ENCODE assay signal across 1 cellular context in the genomic region with DNA sequence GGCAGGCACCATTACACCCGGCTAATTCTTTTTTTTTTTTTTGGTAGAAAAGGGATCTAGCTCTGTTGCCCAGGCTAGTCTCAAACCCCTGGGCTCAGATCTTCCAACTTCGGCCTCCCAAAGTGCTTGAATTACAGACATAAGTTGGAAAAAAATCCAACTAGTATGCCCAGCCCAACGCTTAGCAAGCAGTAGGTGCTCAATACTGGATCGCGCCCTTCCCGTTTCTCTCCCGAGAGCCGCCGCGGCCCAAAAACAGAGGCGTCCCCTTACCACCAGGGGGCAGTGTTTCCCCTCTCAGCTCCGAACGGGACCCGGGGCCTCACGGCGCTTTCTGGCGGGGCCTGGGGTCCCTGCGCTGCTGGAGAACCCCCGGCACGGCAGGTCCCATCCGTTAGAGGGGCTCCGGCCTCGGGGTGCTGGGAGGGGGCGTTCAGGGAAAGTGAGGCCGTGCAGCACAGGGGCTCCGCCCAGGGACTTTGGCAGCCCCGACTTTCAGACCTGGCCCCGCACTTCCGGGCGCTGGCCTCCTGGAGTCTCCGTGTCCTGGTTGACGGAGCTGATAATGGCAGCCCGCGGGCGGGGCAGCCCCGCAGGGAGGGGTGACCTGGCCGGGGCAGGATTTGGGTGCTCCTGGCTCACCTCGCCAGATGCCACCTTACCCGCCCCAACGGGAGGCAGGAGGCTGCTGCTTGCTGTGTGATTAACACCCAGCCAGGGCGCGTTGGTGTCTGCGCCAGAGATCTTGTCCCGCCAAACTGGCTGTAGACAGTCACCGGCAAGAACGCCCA.
TF ChIP-seq lines count a peak whose summit lies in the region.

No MANE protein-coding gene starts in this region.

TF ChIP-seq in K562, 482 proteins besides CTCF, POLR2A, EP300 and RAD21 (continued from another document and continues in another):
- TF ChIP-seq, protein P1, sequence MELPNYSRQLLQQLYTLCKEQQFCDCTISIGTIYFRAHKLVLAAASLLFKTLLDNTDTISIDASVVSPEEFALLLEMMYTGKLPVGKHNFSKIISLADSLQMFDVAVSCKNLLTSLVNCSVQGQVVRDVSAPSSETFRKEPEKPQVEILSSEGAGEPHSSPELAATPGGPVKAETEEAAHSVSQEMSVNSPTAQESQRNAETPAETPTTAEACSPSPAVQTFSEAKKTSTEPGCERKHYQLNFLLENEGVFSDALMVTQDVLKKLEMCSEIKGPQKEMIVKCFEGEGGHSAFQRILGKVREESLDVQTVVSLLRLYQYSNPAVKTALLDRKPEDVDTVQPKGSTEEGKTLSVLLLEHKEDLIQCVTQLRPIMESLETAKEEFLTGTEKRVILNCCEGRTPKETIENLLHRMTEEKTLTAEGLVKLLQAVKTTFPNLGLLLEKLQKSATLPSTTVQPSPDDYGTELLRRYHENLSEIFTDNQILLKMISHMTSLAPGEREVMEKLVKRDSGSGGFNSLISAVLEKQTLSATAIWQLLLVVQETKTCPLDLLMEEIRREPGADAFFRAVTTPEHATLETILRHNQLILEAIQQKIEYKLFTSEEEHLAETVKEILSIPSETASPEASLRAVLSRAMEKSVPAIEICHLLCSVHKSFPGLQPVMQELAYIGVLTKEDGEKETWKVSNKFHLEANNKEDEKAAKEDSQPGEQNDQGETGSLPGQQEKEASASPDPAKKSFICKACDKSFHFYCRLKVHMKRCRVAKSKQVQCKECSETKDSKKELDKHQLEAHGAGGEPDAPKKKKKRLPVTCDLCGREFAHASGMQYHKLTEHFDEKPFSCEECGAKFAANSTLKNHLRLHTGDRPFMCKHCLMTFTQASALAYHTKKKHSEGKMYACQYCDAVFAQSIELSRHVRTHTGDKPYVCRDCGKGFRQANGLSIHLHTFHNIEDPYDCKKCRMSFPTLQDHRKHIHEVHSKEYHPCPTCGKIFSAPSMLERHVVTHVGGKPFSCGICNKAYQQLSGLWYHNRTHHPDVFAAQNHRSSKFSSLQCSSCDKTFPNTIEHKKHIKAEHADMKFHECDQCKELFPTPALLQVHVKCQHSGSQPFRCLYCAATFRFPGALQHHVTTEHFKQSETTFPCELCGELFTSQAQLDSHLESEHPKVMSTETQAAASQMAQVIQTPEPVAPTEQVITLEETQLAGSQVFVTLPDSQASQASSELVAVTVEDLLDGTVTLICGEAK (IDR thresholded peaks at IDR 0.05): peak; percentile 58
- TF ChIP-seq, protein P1 (CRISPR knock-in tag; IDR thresholded peaks at IDR 0.05): no peak
- TF ChIP-seq PRMT5 (CRISPR knock-in tag; IDR thresholded peaks at IDR 0.05): no peak; the same call in 1 of the 2 replicates
- peak; percentile 89 for TF ChIP-seq SMAD4 (CRISPR knock-in tag; conservative IDR thresholded peaks at IDR 0.05)
- TF ChIP-seq NELFE (IDR thresholded peaks at IDR 0.05; ENCODE audit: insufficient read depth, insufficient read length): no peak
- no peak for TF ChIP-seq DDX20 (tag; IDR thresholded peaks at IDR 0.05; ENCODE audit: low read depth)
- TF ChIP-seq PCBP1 (IDR thresholded peaks at IDR 0.05; ENCODE audit: low read depth, low read length, poor library complexity, severe bottlenecking): peak; percentile 96
- TF ChIP-seq DLX4 (CRISPR knock-in tag; IDR thresholded peaks at IDR 0.05): no peak
- no peak for TF ChIP-seq MEF2D (tag; conservative IDR thresholded peaks at IDR 0.05; ENCODE audit: low read depth)
- TF ChIP-seq MCM5 (IDR thresholded peaks at IDR 0.05; ENCODE audit: low read depth): no peak
- TF ChIP-seq, protein P2, sequence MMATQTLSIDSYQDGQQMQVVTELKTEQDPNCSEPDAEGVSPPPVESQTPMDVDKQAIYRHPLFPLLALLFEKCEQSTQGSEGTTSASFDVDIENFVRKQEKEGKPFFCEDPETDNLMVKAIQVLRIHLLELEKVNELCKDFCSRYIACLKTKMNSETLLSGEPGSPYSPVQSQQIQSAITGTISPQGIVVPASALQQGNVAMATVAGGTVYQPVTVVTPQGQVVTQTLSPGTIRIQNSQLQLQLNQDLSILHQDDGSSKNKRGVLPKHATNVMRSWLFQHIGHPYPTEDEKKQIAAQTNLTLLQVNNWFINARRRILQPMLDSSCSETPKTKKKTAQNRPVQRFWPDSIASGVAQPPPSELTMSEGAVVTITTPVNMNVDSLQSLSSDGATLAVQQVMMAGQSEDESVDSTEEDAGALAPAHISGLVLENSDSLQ (IDR thresholded peaks at IDR 0.05): peak; percentile 53; the same call in 1 of the 2 replicates
- TF ChIP-seq PRDM10 (IDR thresholded peaks at IDR 0.05; ENCODE audit: partially characterized antibody): peak; percentile 24
- TF ChIP-seq SIX5 (IDR thresholded peaks at IDR 0.05; ENCODE audit: borderline replicate concordance in 1 of 2, insufficient read depth in 1 of 2, low read depth in 1 of 2, low read length in 2 of 2): no peak
- TF ChIP-seq ETV5 (CRISPR knock-in tag; IDR thresholded peaks at IDR 0.05; ENCODE audit: low read depth): peak; percentile 99
- no peak for TF ChIP-seq NR2C2 (CRISPR knock-in tag; IDR thresholded peaks at IDR 0.05)
- 0 out of 2 replicates have a peak, but pooled peaks have one; percentile 34 for TF ChIP-seq NR2C2 (tag; IDR thresholded peaks at IDR 0.05)
- TF ChIP-seq ZZZ3 (IDR thresholded peaks at IDR 0.05): no peak
- TF ChIP-seq HDAC2 (IDR thresholded peaks at IDR 0.05): peak; percentile 94
- no peak for TF ChIP-seq GABPA (tag; conservative IDR thresholded peaks at IDR 0.05; ENCODE audit: low read depth)
- no peak; the same call in none of the 2 replicates for TF ChIP-seq FOXM1 (IDR thresholded peaks at IDR 0.05; ENCODE audit: low read depth)
- TF ChIP-seq FOXM1 (CRISPR knock-in tag; IDR thresholded peaks at IDR 0.05; ENCODE audit: low read depth): 0 out of 2 replicates have a peak, but pooled peaks have one; percentile 63
- TF ChIP-seq MCM3 (IDR thresholded peaks at IDR 0.05): no peak
- peak; percentile 72; the same call in 1 of the 2 replicates for TF ChIP-seq STAG1 (CRISPR knock-in tag; IDR thresholded peaks at IDR 0.05; ENCODE audit: borderline replicate concordance)
- TF ChIP-seq ZNF507 (tag; conservative IDR thresholded peaks at IDR 0.05): no peak
- TF ChIP-seq, protein P3, sequence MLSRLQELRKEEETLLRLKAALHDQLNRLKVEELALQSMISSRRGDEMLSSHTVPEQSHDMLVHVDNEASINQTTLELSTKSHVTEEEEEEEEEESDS (CRISPR knock-in tag; IDR thresholded peaks at IDR 0.05): no peak
- TF ChIP-seq SRSF1 (IDR thresholded peaks at IDR 0.05; ENCODE audit: low read depth, low read length): no peak
- no peak for TF ChIP-seq PTTG1 (tag; IDR thresholded peaks at IDR 0.05; ENCODE audit: low read depth)
- peak; percentile 94 for TF ChIP-seq CXXC5 (CRISPR knock-in tag; IDR thresholded peaks at IDR 0.05)
- TF ChIP-seq NR0B1 (IDR thresholded peaks at IDR 0.05; ENCODE audit: partially characterized antibody): no peak
- TF ChIP-seq, protein P4, sequence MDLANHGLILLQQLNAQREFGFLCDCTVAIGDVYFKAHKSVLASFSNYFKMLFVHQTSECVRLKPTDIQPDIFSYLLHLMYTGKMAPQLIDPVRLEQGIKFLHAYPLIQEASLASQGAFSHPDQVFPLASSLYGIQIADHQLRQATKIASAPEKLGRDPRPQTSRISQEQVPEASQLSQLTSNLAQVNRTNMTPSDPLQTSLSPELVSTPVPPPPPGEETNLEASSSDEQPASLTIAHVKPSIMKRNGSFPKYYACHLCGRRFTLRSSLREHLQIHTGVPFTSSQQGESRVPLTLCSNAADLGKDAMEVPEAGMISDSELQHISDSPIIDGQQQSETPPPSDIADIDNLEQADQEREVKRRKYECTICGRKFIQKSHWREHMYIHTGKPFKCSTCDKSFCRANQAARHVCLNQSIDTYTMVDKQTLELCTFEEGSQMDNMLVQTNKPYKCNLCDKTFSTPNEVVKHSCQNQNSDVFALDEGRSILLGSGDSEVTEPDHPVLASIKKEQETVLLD (IDR thresholded peaks at IDR 0.05): peak; percentile 80
- TF ChIP-seq THRA (IDR thresholded peaks at IDR 0.05): no peak
- TF ChIP-seq TEAD4 (IDR thresholded peaks at IDR 0.05; ENCODE audit: low read length): no peak
- no peak for TF ChIP-seq TEAD4 (CRISPR knock-in tag; IDR thresholded peaks at IDR 0.05; ENCODE audit: borderline replicate concordance)
- TF ChIP-seq PURB (CRISPR knock-in tag; IDR thresholded peaks at IDR 0.05; ENCODE audit: low read depth): no peak
